In genomic region chr2:39118786-39119499, GRCh38 we compare ENCODE assay signal across 8 cellular contexts. TPM values are rescaled to one million over a fixed set of nuclear protein-coding genes. Genes with fewer than 3 reads are reported as not detected.
DNase-seq lines count a peak whose midpoint lies in the region; ATAC-seq, FAIRE-seq and TF ChIP-seq lines count a peak whose summit lies in the region.

No MANE protein-coding gene starts in this region.

- no peaks in the 10 kb centered on the region for H3K9me3 ChIP-seq in HUES64 (ENCODE audit: insufficient read depth, low read depth, low read length)
- H3K9me3 ChIP-seq in K562 (replicated peaks; ENCODE audit: control insufficient read depth, insufficient read depth, low read depth, low read length): no peaks in the 10 kb centered on the region
- no peaks in the 10 kb centered on the region for H3K9me3 ChIP-seq in mesodermal cell (ENCODE audit: control insufficient read depth, low read length)

- no peak for FAIRE-seq in K562 (lab: Jason Lieb, UNC)

- TF ChIP-seq POLR2A in K562 (conservative IDR thresholded peaks at IDR 0.05): no peak

- TF ChIP-seq EP300 in K562 (IDR thresholded peaks at IDR 0.05; ENCODE audit: low read length): no peak

- peak overlapping the region; percentile 86 for H3K4me2 ChIP-seq in K562 (ENCODE audit: insufficient read depth, low read length)

- 38% methylated on average over 4 of the region's 6 CpGs for WGBS in HUES64
- WGBS in K562 (ENCODE audit: insufficient coverage, low coverage, missing lambda C conversion rate): 3% methylated on average over 6 of the region's 6 CpGs
- 57 to 73% methylated on average over 1 of the region's 6 CpGs for WGBS in mesodermal cell (ENCODE audit: insufficient coverage in 2 of 2), 2 experiments

- CTCF ChIA-PET in BJ (lab: Yijun Ruan, JAX): interaction anchor here (0.9 to 4.5 kb wide), 10 partner anchors 11 to 172 kb away, joined by 3 to 56 read pairs (median 4); no protein-coding TSS in a partner anchor
- CTCF ChIA-PET in K562 (lab: Yijun Ruan, JAX; ENCODE audit: low intra/inter-chr PET ratio): interaction anchor here (3.5 kb wide), 1 partner anchor 109 kb away, joined by 16 read pairs; no protein-coding TSS in a partner anchor

- in situ Hi-C loops in K562 (cut with MboI): no loop called here

- BruUV-seq in K562 (replicated peaks; lab: Mats Ljungman, UMichigan): TSS peak; percentile 39

- no peaks in the 10 kb centered on the region for H4K20me1 ChIP-seq in K562 (replicated peaks; ENCODE audit: control insufficient read depth, insufficient read depth, low read length)

- POLR2A ChIA-PET in BJ (lab: Charles Lee): no interaction called here
- POLR2A ChIA-PET in K562 (lab: Yijun Ruan, JAX): interaction anchor here (0.8 to 2.1 kb wide), 9 partner anchors 9 to 613 kb away, joined by 3 to 12 read pairs (median 5); no protein-coding TSS in a partner anchor

- no peaks in the 10 kb centered on the region for H3K27me3 ChIP-seq in BJ (ENCODE audit: control insufficient read depth, insufficient read depth, low read length)
- no peaks in the 10 kb centered on the region for H3K27me3 ChIP-seq in HUES64 (ENCODE audit: insufficient read depth, low read length)
- no peaks in the 10 kb centered on the region for H3K27me3 ChIP-seq in K562 (ENCODE audit: control insufficient read depth in 2 of 2, insufficient read depth in 2 of 2, low read length in 2 of 2)

- TF ChIP-seq CTCF in BJ (IDR thresholded peaks at IDR 0.05; ENCODE audit: insufficient read depth, low read depth, low read length): no peak
- no peak; a peak in 1 of 6 replicates for TF ChIP-seq CTCF in K562 (IDR thresholded peaks at IDR 0.05 in 2 of 3, conservative IDR thresholded peaks at IDR 0.05 in 1 of 3; ENCODE audit: insufficient read depth in 2 of 3, low read depth in 1 of 3, low read length in 3 of 3)

- H3K36me3 ChIP-seq in BJ (ENCODE audit: control insufficient read depth, insufficient read depth, low read length) (no peaks in the 10 kb centered on the region), HUES64 (ENCODE audit: insufficient read depth, low read length) (peaks cover 11% of the 10 kb centered on the region; the same call in 1 of the 2 replicates), K562 (ENCODE audit: control insufficient read depth, insufficient read depth, low read length) (peaks cover 20% of the 10 kb centered on the region; the same call in 2 of the 3 replicates), mesodermal cell (ENCODE audit: control insufficient read depth, insufficient read depth, low read length) (peaks cover 6% of the 10 kb centered on the region)

- intact Hi-C loops in K562 (cut with micrococcal nuclease): no loop called here

- no peak for ATAC-seq in K562
- no peak for ATAC-seq in HG03342 (IDR thresholded peaks at IDR 0.05; ENCODE audit: unreplicated experiment)

- H3K27ac ChIP-seq in HUES64 (ENCODE audit: low read depth, low read length) (no peak overlapping the region), K562 (ENCODE audit: extremely low read depth, low read depth, low read length) (peak overlapping the region; percentile 80), mesodermal cell (ENCODE audit: low read depth, low read length, severe bottlenecking) (peak overlapping the region; percentile 88)

- H3K4me3 ChIP-seq in BJ (ENCODE audit: low read depth, low read length) (peak overlapping the region; percentile 56), HUES64 (ENCODE audit: low read length) (peak overlapping the region; percentile 68), K562 (peak overlapping the region; percentile 79), mesodermal cell (ENCODE audit: extremely low read depth, insufficient read depth, low read length, poor library complexity, severe bottlenecking) (peak overlapping the region; percentile 73)

- DNase-seq in BJ (ENCODE audit: low read depth) (no peak), K562 (ENCODE audit: extremely low read depth in 1 of 4, low spot score in 3 of 4) (no peak), NCI-H2081 treated with DMSO at 0.1 percent for 48 hours (lab: John Stamatoyannopoulos, UW) (no peak), SHP77 (lab: John Stamatoyannopoulos, UW) (no peak), AG08396 (ENCODE audit: low spot score) (no peak)

- H3K4me1 ChIP-seq in HUES64 (ENCODE audit: insufficient read depth, low read length) (peaks cover 18% of the 10 kb centered on the region), K562 (replicated peaks in 1 of 2; ENCODE audit: control insufficient read depth in 2 of 2, insufficient read depth in 2 of 2, low read length in 2 of 2) (peaks cover 25 to 30% of the 10 kb centered on the region in 2 experiments; a peak in 4 of 5 replicates), mesodermal cell (ENCODE audit: control insufficient read depth, insufficient read depth, low read length, poor library complexity, severe bottlenecking) (peaks cover 8% of the 10 kb centered on the region)

- TF ChIP-seq RAD21 in K562 (CRISPR knock-in tag; conservative IDR thresholded peaks at IDR 0.05 in 1 of 2, IDR thresholded peaks at IDR 0.05 in 1 of 2): no peak

- H3K9ac ChIP-seq in HUES64 (ENCODE audit: low read depth, low read length): peak overlapping the region; percentile 59; the same call in 1 of the 2 replicates
- peak overlapping the region; percentile 76 to 77; a peak in 3 of 4 replicates for H3K9ac ChIP-seq in K562 (ENCODE audit: insufficient read depth in 1 of 2, low read depth in 2 of 2, low read length in 2 of 2)

- no peaks in the 10 kb centered on the region for H3K9me1 ChIP-seq in K562 (ENCODE audit: control insufficient read depth, insufficient read depth, low read length)

- no peak overlapping the region for H2AFZ ChIP-seq in K562 (ENCODE audit: low read depth, low read length)

- peaks cover 81% of the 10 kb centered on the region for H3K79me2 ChIP-seq in K562 (ENCODE audit: control insufficient read depth, insufficient read depth, low read length)

TF ChIP-seq in K562, 482 proteins besides CTCF, POLR2A, EP300 and RAD21 (continues in another document):
- TF ChIP-seq HOXB6 (CRISPR knock-in tag; IDR thresholded peaks at IDR 0.05; ENCODE audit: borderline replicate concordance): no peak
- no peak for TF ChIP-seq MYNN (IDR thresholded peaks at IDR 0.05)
- TF ChIP-seq MYNN (CRISPR knock-in tag; IDR thresholded peaks at IDR 0.05): no peak

RNA-seq across cellular contexts. Expression of gene SOS1, which starts 1.9 kb away (rescaled TPM):
- polyA plus RNA-seq in BJ (2011; rRNA removed) (12.9 and 23.3 TPM in 2 replicates), K562 (2011; rRNA removed) (27.1 and 27.9 TPM in 2 replicates), K562 (2014; fragmentation: Illumina TruSeq; extraction: Trizol) (24.5 and 26.8 TPM in 2 replicates), K562 (2014; fragmentation: Nextera tagmentation; extraction: Ambion mirVana) (1 to 10 TPM; 2.5 to 4.0 TPM), K562 (2014; rRNA removed) (10.9 and 12.1 TPM in 2 replicates)
- 14.0 and 19.8 TPM in 2 replicates for polyA minus RNA-seq in BJ (2011; rRNA and poly(A)+ RNA removed)
- polyA plus RNA-seq in HUES64 (2013, experiment 1 of 2): 12.7 TPM
- polyA plus RNA-seq in HUES64 (2013, experiment 2 of 2): 15.5 TPM
- total RNA-seq in K562 (2011; cell fraction: chromatin; rRNA removed; ENCODE audit: low replicate concordance): 26.1 and 163 TPM in 2 replicates
- total RNA-seq in K562 (2011; cell fraction: nucleolus; rRNA removed): 8.8 and 15.8 TPM in 2 replicates
- total RNA-seq in K562 (2011; cell fraction: nucleoplasm; rRNA removed): 38.1 and 53.0 TPM in 2 replicates
- total RNA-seq in K562 (2014; rRNA removed) (6.3 and 7.6 TPM in 2 replicates), K562 (2014; rRNA removed; fragmentation: Illumina TruSeq; extraction: Trizol) (16.3 and 17.9 TPM in 2 replicates), K562 (2015; rRNA removed; fragmentation: Illumina TruSeq; extraction: Trizol) (20.1 and 21.6 TPM in 2 replicates), K562 (2021) (23.1 and 23.8 TPM in 2 replicates)
- polyA plus RNA-seq in K562 (2011; cell fraction: cytosol; rRNA removed): 16.0 and 30.7 TPM in 2 replicates
- 61.3 and 78.0 TPM in 2 replicates for polyA plus RNA-seq in K562 (2011; cell fraction: nucleus; rRNA removed)
- polyA plus RNA-seq in K562 (2012): 13.2 and 16.3 TPM in 2 replicates
- 80.6 and 96.0 TPM in 2 replicates for polyA minus RNA-seq in K562 (2011; rRNA and poly(A)+ RNA removed)
- 15.1 and 17.0 TPM in 2 replicates for polyA minus RNA-seq in K562 (2011; cell fraction: cytosol; rRNA and poly(A)+ RNA removed)
- polyA minus RNA-seq in K562 (2011; cell fraction: nucleus; rRNA and poly(A)+ RNA removed): 52.2 and 93.1 TPM in 2 replicates
- polyA plus RNA-seq in mesodermal cell (2013, experiment 1 of 2): 23.1 TPM
- 26.0 TPM for polyA plus RNA-seq in mesodermal cell (2013, experiment 2 of 2)
